12 cellular contexts compared by ENCODE assay signal in the genomic region with DNA sequence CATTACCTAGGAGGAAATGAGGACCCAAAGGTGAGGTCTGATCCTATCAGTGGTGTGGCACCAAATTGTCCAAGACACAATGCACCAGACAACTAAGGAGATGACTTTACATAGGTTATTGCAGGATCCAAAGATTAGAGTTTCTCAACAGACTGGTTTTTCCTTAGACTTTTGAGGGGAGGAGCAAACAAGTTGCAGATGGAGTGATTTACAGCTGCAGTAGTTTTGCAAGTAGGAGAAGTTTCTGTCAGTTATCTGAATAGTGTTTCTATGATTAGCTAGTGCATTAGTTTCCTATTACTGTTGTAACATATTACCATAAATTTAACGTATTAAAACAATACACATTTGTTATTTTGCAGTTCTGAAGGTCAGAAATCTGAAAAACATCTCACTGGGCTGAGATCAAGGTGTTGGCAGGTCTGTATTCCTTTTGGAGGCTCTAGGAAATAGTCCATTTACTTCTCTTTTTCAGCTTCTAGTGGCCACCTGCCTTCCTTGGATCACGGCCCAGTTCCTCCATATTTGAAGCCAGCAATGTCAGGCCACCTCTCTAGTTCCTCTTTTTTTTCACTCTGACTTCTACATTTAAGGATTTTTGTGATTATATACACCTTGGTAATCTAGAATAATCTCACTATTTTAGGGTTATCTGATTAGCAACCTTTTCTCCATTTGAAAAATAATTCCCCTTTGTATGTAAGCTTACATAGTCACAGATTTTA.
"Had no signal": no experiment of that assay in that cellular context is flagged by ENCODE, and none has a peak within 500 bp of the region (broad histone marks: within the 10 kb centered on the region; RNA-seq: fewer than 3 reads in every experiment).

No MANE protein-coding gene starts in this region.

- H3K9me3 ChIP-seq: heart right ventricle, sigmoid colon had no signal

- H3K36me3 Mint-ChIP-seq: activated CD4-positive, alpha-beta memory T cell treated with anti-CD3 and anti-CD28 coated beads for 36 hours; activated naive CD8-positive, alpha-beta T cell treated with anti-CD3 and anti-CD28 coated beads for 36 hours had no signal

- H3K4me3 ChIP-seq: heart right ventricle, sigmoid colon had no signal

- DNase-seq: activated CD4-positive, alpha-beta memory T cell treated with anti-CD3 and anti-CD28 coated beads for 36 hours; activated CD4-positive, alpha-beta T cell treated with anti-CD3 and anti-CD28 coated beads for 1 hour; activated gamma-delta T cell; activated naive CD8-positive, alpha-beta T cell treated with anti-CD3 and anti-CD28 coated beads for 36 hours; activated T-cell treated with anti-CD3 and anti-CD28 coated beads, Interleukin-2, amount 50 U/mL, for 48 hours; foreskin keratinocyte; heart right ventricle; sigmoid colon; stimulated activated CD4-positive, alpha-beta T cell treated with anti-CD3 and anti-CD28 coated beads, Interleukin-2, amount 100 ng/mL, for 24 hours; stimulated activated naive CD4-positive, alpha-beta T cell treated with Interleukin-2 at 50 U/mL for 16 hours; trophoblast cell had no signal

- H3K4me1 ChIP-seq: foreskin keratinocyte, heart right ventricle, sigmoid colon had no signal

- H3K27me3 ChIP-seq: foreskin keratinocyte, heart right ventricle, sigmoid colon had no signal

- H3K4me1 Mint-ChIP-seq: activated naive CD8-positive, alpha-beta T cell treated with anti-CD3 and anti-CD28 coated beads for 36 hours had no signal

- H3K9me3 Mint-ChIP-seq: activated naive CD8-positive, alpha-beta T cell treated with anti-CD3 and anti-CD28 coated beads for 36 hours; T-helper 1 cell treated with Interleukin-12 subunit alpha and Interleukin-12 subunit beta and Interleukin-4 antibody, amounts not matched to agents 30 μg/mL and 1 μg/mL, for 36 hours had no signal

- H3K4me3 Mint-ChIP-seq: activated CD4-positive, alpha-beta memory T cell treated with anti-CD3 and anti-CD28 coated beads for 36 hours; activated naive CD8-positive, alpha-beta T cell treated with anti-CD3 and anti-CD28 coated beads for 36 hours; T-helper 1 cell treated with Interleukin-12 subunit alpha and Interleukin-12 subunit beta and Interleukin-4 antibody, amounts not matched to agents 30 μg/mL and 1 μg/mL, for 36 hours had no signal

- H3K36me3 ChIP-seq: heart right ventricle, sigmoid colon had no signal

- ATAC-seq: foreskin keratinocyte, heart right ventricle had no signal

- H3K27me3 Mint-ChIP-seq: activated CD4-positive, alpha-beta memory T cell treated with anti-CD3 and anti-CD28 coated beads for 36 hours; activated naive CD8-positive, alpha-beta T cell treated with anti-CD3 and anti-CD28 coated beads for 36 hours had no signal

- H3K27ac ChIP-seq: foreskin keratinocyte, heart right ventricle, sigmoid colon had no signal

- H3K27ac Mint-ChIP-seq: activated CD4-positive, alpha-beta memory T cell treated with anti-CD3 and anti-CD28 coated beads for 36 hours; activated naive CD8-positive, alpha-beta T cell treated with anti-CD3 and anti-CD28 coated beads for 36 hours; T-helper 1 cell treated with Interleukin-12 subunit alpha and Interleukin-12 subunit beta and Interleukin-4 antibody, amounts not matched to agents 30 μg/mL and 1 μg/mL, for 36 hours had no signal
